28 cellular contexts compared by ENCODE assay signal in genomic region chr15:59838900-59839299, GRCh38.
A peak's percentile ranks its signal among the peaks of the same experiment; 100 is the strongest.
DNase-seq lines count a peak whose midpoint lies in the region; ATAC-seq and TF ChIP-seq lines count a peak whose summit lies in the region.
"Had no signal": no experiment of that assay in that cellular context is flagged by ENCODE, and none has a peak within 500 bp of the region (broad histone marks: within the 10 kb centered on the region; RNA-seq: fewer than 3 reads in every experiment).

No MANE protein-coding gene starts in this region.

- peak overlapping the region; percentile 83 for H3K27ac Mint-ChIP-seq in activated naive CD4-positive, alpha-beta T cell treated with anti-CD3 and anti-CD28 coated beads, Interleukin-2, amount 10 ng/mL, durations not matched to agents 7 days and 5 days
- H3K27ac Mint-ChIP-seq in activated naive CD4-positive, alpha-beta T cell treated with anti-CD3 and anti-CD28 coated beads, Interleukin-2, amount 50 U/mL, for 72 hours: no peak overlapping the region
- peak overlapping the region; percentile 44 for H3K27ac Mint-ChIP-seq in activated CD8-positive, alpha-beta T cell treated with anti-CD3 and anti-CD28 coated beads for 36 hours
- no peak overlapping the region for H3K27ac Mint-ChIP-seq in osteocyte (ENCODE audit: unreplicated experiment)
- H3K27ac Mint-ChIP-seq: effector memory CD8-positive, alpha-beta T cell; memory B cell had no signal

- peak overlapping the region; percentile 26 for H3K4me3 Mint-ChIP-seq in activated naive CD4-positive, alpha-beta T cell treated with anti-CD3 and anti-CD28 coated beads, Interleukin-2, amount 10 ng/mL, durations not matched to agents 7 days and 5 days
- H3K4me3 Mint-ChIP-seq in activated CD8-positive, alpha-beta T cell treated with anti-CD3 and anti-CD28 coated beads for 36 hours: no peak overlapping the region
- no peak overlapping the region for H3K4me3 Mint-ChIP-seq in osteocyte (ENCODE audit: unreplicated experiment)
- H3K4me3 Mint-ChIP-seq: effector memory CD8-positive, alpha-beta T cell; memory B cell had no signal

- POLR2A ChIA-PET in activated CD8-positive, alpha-beta T cell treated with anti-CD3 and anti-CD28 coated beads for 36 hours (lab: Charles Lee): interaction anchor here (0.7 kb wide), 1 partner anchor 90 kb away, joined by 3 read pairs; no protein-coding TSS in a partner anchor

- DNase-seq in activated naive CD4-positive, alpha-beta T cell treated with anti-CD3 and anti-CD28 coated beads, Interleukin-2, amount 10 ng/mL, durations not matched to agents 7 days and 5 days: no peak
- no peak for DNase-seq in activated naive CD4-positive, alpha-beta T cell treated with anti-CD3 and anti-CD28 coated beads, Interleukin-2, amount 50 U/mL, for 72 hours (ENCODE audit: low spot score in 2 of 2)
- DNase-seq in activated CD8-positive, alpha-beta T cell treated with anti-CD3 and anti-CD28 coated beads for 36 hours: peak; percentile 4
- DNase-seq in osteocyte (ENCODE audit: extremely low spot score, unreplicated experiment) (peak; percentile 63), NCI-H2029 (lab: John Stamatoyannopoulos, UW) (no peak), 8988T (no peak)
- DNase-seq: activated CD4-positive, alpha-beta T cell treated with anti-CD3 and anti-CD28 coated beads, Interleukin-2, amount 50 U/mL, for 1 hour; activated CD8-positive, alpha-beta memory T cell treated with anti-CD3 and anti-CD28 coated beads, Interleukin-2, amount 50 U/mL, for 48 hours; caudate nucleus; COR-L47; cortex of kidney; effector memory CD8-positive, alpha-beta T cell; HCEC 1CT; Kasumi-1; left lung; MV-4-11; NCI-H1436 treated with DMSO at 0.1 percent for 48 hours; NCI-H226; posterior cingulate gyrus; right lobe of liver; SJCRH30; stimulated activated CD4-positive, alpha-beta T cell treated with anti-CD3 and anti-CD28 coated beads, Interleukin-12 subunit alpha, Interleukin-12 subunit beta, amount 100 ng/mL, for 4 hours; stimulated activated CD4-positive, alpha-beta T cell treated with anti-CD3 and anti-CD28 coated beads, Interleukin-4, amount 100 ng/mL, for 1 hour; SW 1271 had no signal

- TF ChIP-seq CTCF in activated CD8-positive, alpha-beta T cell treated with anti-CD3 and anti-CD28 coated beads for 36 hours (IDR thresholded peaks at IDR 0.05): no peak
- TF ChIP-seq CTCF in osteocyte (IDR thresholded peaks at IDR 0.05): no peak

- H3K27ac ChIP-seq in KOPT-K1 (ENCODE audit: low read depth, low read length, poor library complexity, severe bottlenecking): peak overlapping the region; percentile 55
- H3K27ac ChIP-seq: BLaER1, left lung, right lobe of liver, SJCRH30, tibial nerve had no signal

- CTCF ChIA-PET in activated naive CD4-positive, alpha-beta T cell treated with anti-CD3 and anti-CD28 coated beads, Interleukin-2, amount 10 ng/mL, durations not matched to agents 7 days and 5 days (lab: Charles Lee): no interaction called here
- CTCF ChIA-PET in activated CD8-positive, alpha-beta T cell treated with anti-CD3 and anti-CD28 coated beads for 36 hours (lab: Charles Lee): interaction anchor here (1.6 kb wide), 1 partner anchor 87 kb away, joined by 4 read pairs; no protein-coding TSS in a partner anchor

- H3K36me3 Mint-ChIP-seq in activated naive CD4-positive, alpha-beta T cell treated with anti-CD3 and anti-CD28 coated beads, Interleukin-2, amount 10 ng/mL, durations not matched to agents 7 days and 5 days: no peaks in the 10 kb centered on the region
- peaks cover 0 to 4% of the 10 kb centered on the region in 2 donors for H3K36me3 Mint-ChIP-seq in activated naive CD4-positive, alpha-beta T cell treated with anti-CD3 and anti-CD28 coated beads, Interleukin-2, amount 50 U/mL, for 72 hours
- no peaks in the 10 kb centered on the region for H3K36me3 Mint-ChIP-seq in activated CD8-positive, alpha-beta T cell treated with anti-CD3 and anti-CD28 coated beads for 36 hours (ENCODE audit: low read depth)
- H3K36me3 Mint-ChIP-seq in osteocyte (ENCODE audit: unreplicated experiment): no peaks in the 10 kb centered on the region
- H3K36me3 Mint-ChIP-seq: memory B cell had no signal

- H3K36me3 ChIP-seq in KOPT-K1 (ENCODE audit: insufficient read depth, low read length): no peaks in the 10 kb centered on the region
- H3K36me3 ChIP-seq: BLaER1, left lung, right lobe of liver, SJCRH30, tibial nerve had no signal

- ATAC-seq in activated naive CD4-positive, alpha-beta T cell treated with anti-CD3 and anti-CD28 coated beads, Interleukin-2, amount 50 U/mL, for 72 hours: no peak
- no peak for ATAC-seq in activated CD8-positive, alpha-beta T cell treated with anti-CD3 and anti-CD28 coated beads for 36 hours
- ATAC-seq: left lung, right lobe of liver had no signal

- intact Hi-C loops in activated CD8-positive, alpha-beta T cell treated with anti-CD3 and anti-CD28 coated beads for 36 hours (cut with micrococcal nuclease): no loop called here

- no peaks in the 10 kb centered on the region for H3K9me3 ChIP-seq in KOPT-K1 (ENCODE audit: insufficient read depth, low read length, poor library complexity, severe bottlenecking)
- H3K9me3 ChIP-seq: BLaER1, left lung, right lobe of liver, SJCRH30, tibial nerve had no signal

- H3K27me3 Mint-ChIP-seq in activated naive CD4-positive, alpha-beta T cell treated with anti-CD3 and anti-CD28 coated beads, Interleukin-2, amount 10 ng/mL, durations not matched to agents 7 days and 5 days: peaks cover 15% of the 10 kb centered on the region
- H3K27me3 Mint-ChIP-seq in activated CD8-positive, alpha-beta T cell treated with anti-CD3 and anti-CD28 coated beads for 36 hours: no peaks in the 10 kb centered on the region
- H3K27me3 Mint-ChIP-seq in osteocyte (ENCODE audit: unreplicated experiment): no peaks in the 10 kb centered on the region

- peaks cover 63% of the 10 kb centered on the region for H3K4me1 Mint-ChIP-seq in activated naive CD4-positive, alpha-beta T cell treated with anti-CD3 and anti-CD28 coated beads, Interleukin-2, amount 10 ng/mL, durations not matched to agents 7 days and 5 days
- H3K4me1 Mint-ChIP-seq in activated CD8-positive, alpha-beta T cell treated with anti-CD3 and anti-CD28 coated beads for 36 hours (ENCODE audit: low read depth): peaks cover 18% of the 10 kb centered on the region
- H3K4me1 Mint-ChIP-seq in osteocyte (ENCODE audit: unreplicated experiment): no peaks in the 10 kb centered on the region
- H3K4me1 Mint-ChIP-seq: memory B cell had no signal

- H3K9me3 Mint-ChIP-seq in activated naive CD4-positive, alpha-beta T cell treated with anti-CD3 and anti-CD28 coated beads, Interleukin-2, amount 10 ng/mL, durations not matched to agents 7 days and 5 days: no peaks in the 10 kb centered on the region
- H3K9me3 Mint-ChIP-seq in activated naive CD4-positive, alpha-beta T cell treated with anti-CD3 and anti-CD28 coated beads, Interleukin-2, amount 50 U/mL, for 72 hours: no peaks in the 10 kb centered on the region
- H3K9me3 Mint-ChIP-seq in activated CD8-positive, alpha-beta T cell treated with anti-CD3 and anti-CD28 coated beads for 36 hours: no peaks in the 10 kb centered on the region
- H3K9me3 Mint-ChIP-seq in osteocyte (ENCODE audit: unreplicated experiment): no peaks in the 10 kb centered on the region
- H3K9me3 Mint-ChIP-seq: effector memory CD8-positive, alpha-beta T cell; memory B cell had no signal

Comparison
In these comparisons a context has a peak if more than half of its experiments do, and no peak if none do; other contexts are left out.
1. H3K27ac Mint-ChIP-seq: peak in activated naive CD4-positive, alpha-beta T cell treated with anti-CD3 and anti-CD28 coated beads, Interleukin-2, amount 10 ng/mL, durations not matched to agents 7 days and 5 days (single experiment) and activated CD8-positive, alpha-beta T cell treated with anti-CD3 and anti-CD28 coated beads for 36 hours (single experiment); none in activated naive CD4-positive, alpha-beta T cell treated with anti-CD3 and anti-CD28 coated beads, Interleukin-2, amount 50 U/mL, for 72 hours (0 of 2) and osteocyte (single experiment).
2. DNase-seq: peak in activated CD8-positive, alpha-beta T cell treated with anti-CD3 and anti-CD28 coated beads for 36 hours (single experiment) and osteocyte (single experiment); none in activated naive CD4-positive, alpha-beta T cell treated with anti-CD3 and anti-CD28 coated beads, Interleukin-2, amount 10 ng/mL, durations not matched to agents 7 days and 5 days (single experiment), activated naive CD4-positive, alpha-beta T cell treated with anti-CD3 and anti-CD28 coated beads, Interleukin-2, amount 50 U/mL, for 72 hours (0 of 2), NCI-H2029 (single experiment) and 8988T (single experiment).